8 cellular contexts compared by ENCODE assay signal in the genomic region with DNA sequence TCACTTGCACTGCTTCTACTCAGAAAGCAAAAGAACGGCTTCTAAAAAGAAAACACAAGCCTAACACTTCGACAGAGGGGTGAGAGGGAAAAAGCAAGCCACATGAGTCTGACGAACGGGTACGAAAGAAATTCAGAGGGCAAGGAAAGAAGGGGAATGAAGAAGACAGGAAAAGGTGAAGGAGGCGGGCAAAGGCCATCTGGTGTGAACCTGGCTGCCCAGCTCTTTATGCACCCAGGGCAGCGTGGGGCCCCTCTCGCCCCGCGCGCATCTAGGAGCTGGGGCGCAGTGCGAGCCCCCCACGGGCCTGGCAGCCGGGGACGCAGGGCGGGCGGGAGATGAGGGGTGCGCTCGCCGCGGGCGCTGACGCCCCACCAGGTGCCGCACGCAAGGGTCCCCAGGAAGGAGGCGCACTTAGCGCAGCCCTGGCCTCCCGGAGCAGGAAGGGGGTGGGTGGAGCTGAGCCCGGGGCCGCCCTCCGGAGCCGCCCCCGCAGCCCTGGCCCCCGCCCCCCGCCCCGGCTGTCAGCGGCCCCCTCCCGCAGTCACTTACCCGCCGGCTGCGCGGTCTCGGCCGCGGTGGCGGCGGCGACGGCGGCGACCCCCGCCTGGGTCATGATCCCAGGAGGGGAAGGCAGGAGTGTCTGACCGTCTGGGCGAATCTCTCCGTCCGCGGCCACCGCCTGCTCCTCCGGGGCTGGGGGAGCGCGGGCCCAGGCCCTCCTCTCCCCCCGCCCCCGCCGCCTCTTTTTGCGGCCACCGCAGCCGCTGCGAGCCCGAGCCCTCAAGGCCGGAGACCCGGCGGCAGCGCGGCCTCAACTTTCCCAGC. TPM values are rescaled to one million over a fixed set of nuclear protein-coding genes. Genes with fewer than 3 reads are reported as not detected.
A peak's percentile ranks its signal among the peaks of the same experiment; 100 is the strongest.
DNase-seq lines count a peak whose midpoint lies in the region; ATAC-seq and TF ChIP-seq lines count a peak whose summit lies in the region.

A gene with protein sequence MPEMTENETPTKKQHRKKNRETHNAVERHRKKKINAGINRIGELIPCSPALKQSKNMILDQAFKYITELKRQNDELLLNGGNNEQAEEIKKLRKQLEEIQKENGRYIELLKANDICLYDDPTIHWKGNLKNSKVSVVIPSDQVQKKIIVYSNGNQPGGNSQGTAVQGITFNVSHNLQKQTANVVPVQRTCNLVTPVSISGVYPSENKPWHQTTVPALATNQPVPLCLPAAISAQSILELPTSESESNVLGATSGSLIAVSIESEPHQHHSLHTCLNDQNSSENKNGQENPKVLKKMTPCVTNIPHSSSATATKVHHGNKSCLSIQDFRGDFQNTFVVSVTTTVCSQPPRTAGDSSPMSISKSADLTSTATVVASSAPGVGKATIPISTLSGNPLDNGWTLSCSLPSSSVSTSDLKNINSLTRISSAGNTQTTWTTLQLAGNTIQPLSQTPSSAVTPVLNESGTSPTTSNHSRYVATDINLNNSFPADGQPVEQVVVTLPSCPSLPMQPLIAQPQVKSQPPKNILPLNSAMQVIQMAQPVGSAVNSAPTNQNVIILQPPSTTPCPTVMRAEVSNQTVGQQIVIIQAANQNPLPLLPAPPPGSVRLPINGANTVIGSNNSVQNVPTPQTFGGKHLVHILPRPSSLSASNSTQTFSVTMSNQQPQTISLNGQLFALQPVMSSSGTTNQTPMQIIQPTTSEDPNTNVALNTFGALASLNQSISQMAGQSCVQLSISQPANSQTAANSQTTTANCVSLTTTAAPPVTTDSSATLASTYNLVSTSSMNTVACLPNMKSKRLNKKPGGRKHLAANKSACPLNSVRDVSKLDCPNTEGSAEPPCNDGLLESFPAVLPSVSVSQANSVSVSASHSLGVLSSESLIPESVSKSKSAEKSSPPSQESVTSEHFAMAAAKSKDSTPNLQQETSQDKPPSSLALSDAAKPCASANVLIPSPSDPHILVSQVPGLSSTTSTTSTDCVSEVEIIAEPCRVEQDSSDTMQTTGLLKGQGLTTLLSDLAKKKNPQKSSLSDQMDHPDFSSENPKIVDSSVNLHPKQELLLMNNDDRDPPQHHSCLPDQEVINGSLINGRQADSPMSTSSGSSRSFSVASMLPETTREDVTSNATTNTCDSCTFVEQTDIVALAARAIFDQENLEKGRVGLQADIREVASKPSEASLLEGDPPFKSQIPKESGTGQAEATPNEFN (N-terminal part only) (minus strand): TSS at position 825 of the 828 bp plus-strand sequence. CDS start 21,764 bp downstream, outside the sequence.

- TF ChIP-seq CTCF in A673 (conservative IDR thresholded peaks at IDR 0.05; ENCODE audit: low read depth, low read length) (no peak), colonic mucosa (IDR thresholded peaks at IDR 0.05) (peak; percentile 30), liver (IDR thresholded peaks at IDR 0.05; ENCODE audit: low read depth, low read length, missing input control) (no peak)

- DNase-seq in A673 (ENCODE audit: low spot score) (peak; percentile 77), NCI-H2227 (lab: John Stamatoyannopoulos, UW; ENCODE audit: unreplicated experiment) (peak; percentile 45), colonic mucosa (peak; percentile 85)
- peak; percentile 82 for DNase-seq in activated CD4-positive, alpha-beta T cell treated with anti-CD3 and anti-CD28 coated beads for 48 hours
- peak; percentile 78 to 82 for DNase-seq in stimulated activated CD4-positive, alpha-beta T cell treated with anti-CD3 and anti-CD28 coated beads, Interleukin-4, amount 100 ng/mL, for 4 hours

- peak; percentile 51 for ATAC-seq in GM18519 (IDR thresholded peaks at IDR 0.05; ENCODE audit: low FRiP score, unreplicated experiment)
- peak; percentile 59 for ATAC-seq in HG03025 (IDR thresholded peaks at IDR 0.05; ENCODE audit: low FRiP score, unreplicated experiment)

- H3K27ac ChIP-seq in A673 (ENCODE audit: low read depth, low read length, poor library complexity, severe bottlenecking) (peak within 1 kb of the TSS; percentile 84), colonic mucosa (peak within 1 kb of the TSS; percentile 96), liver (ENCODE audit: low read depth in 1 of 2, low read length in 2 of 2) (peak within 1 kb of the TSS; percentile 90 to 96)

- H3K4me3 ChIP-seq in A673 (ENCODE audit: low read depth, low read length, poor library complexity, severe bottlenecking) (peak within 1 kb of the TSS; percentile 63), colonic mucosa (peak within 1 kb of the TSS; percentile 68), liver (ENCODE audit: low read depth in 1 of 3, low read length in 3 of 3) (peak within 1 kb of the TSS; percentile 92 to 98 (median 97))

- H3K9me3 ChIP-seq in A673 (ENCODE audit: low read depth, low read length, poor library complexity, severe bottlenecking) (no peaks in the 10 kb centered on the region), colonic mucosa (no peaks in the 10 kb centered on the region), liver (ENCODE audit: control insufficient read depth in 4 of 4, low read length in 3 of 4) (no peaks in the 10 kb centered on the region)

- no TSS peak for BruUV-seq in A673 (replicated peaks; lab: Mats Ljungman, UMichigan)

- under 1% methylated on average over 75 of the region's 75 CpGs for WGBS in liver

- CTCF ChIA-PET in A673 (lab: Charles Lee): interaction anchor here (0.6 kb wide), 1 partner anchor 143 kb away, joined by 6 read pairs; a partner anchor contains a TSS

- H3K9ac ChIP-seq in colonic mucosa (ENCODE audit: low read depth in 2 of 2, low read length in 2 of 2) (peak within 1 kb of the TSS; percentile 95 to 99), liver (ENCODE audit: low read depth in 1 of 2, low read length in 2 of 2) (peak within 1 kb of the TSS; percentile 69 to 99)

- intact Hi-C loops in A673 (cut with micrococcal nuclease; ENCODE audit: unreplicated experiment) (loop anchor here (10.0 kb wide), 1 partner anchor 181 kb away; a partner anchor contains a TSS), colonic mucosa (cut with DNase I) (no loop called here)

- no peaks in the 10 kb centered on the region for H3K36me3 ChIP-seq in A673 (ENCODE audit: insufficient read depth, low read length, poor library complexity, severe bottlenecking)
- no peaks in the 10 kb centered on the region for H3K36me3 ChIP-seq in colonic mucosa
- H3K36me3 ChIP-seq in liver (ENCODE audit: control insufficient read depth in 4 of 4, insufficient read depth in 3 of 4, low read depth in 1 of 4, low read length in 3 of 4): no peaks in the 10 kb centered on the region

- H3K4me1 ChIP-seq in A673 (ENCODE audit: insufficient read depth, low read length, poor library complexity, severe bottlenecking) (peaks cover 12% of the 10 kb centered on the region), colonic mucosa (peaks cover 6% of the 10 kb centered on the region), liver (ENCODE audit: control insufficient read depth in 4 of 4, insufficient read depth in 4 of 4, low read length in 3 of 4) (peaks cover 7 to 40% (median 36%) of the 10 kb centered on the region in 4 donors)

- no peak for TF ChIP-seq RAD21 in liver (IDR thresholded peaks at IDR 0.05)

- POLR2A ChIA-PET in A673 (lab: Charles Lee; ENCODE audit: low non-redundant PET): interaction anchor here (0.9 kb wide), 1 partner anchor 316 kb away, joined by 8 read pairs; no protein-coding TSS in a partner anchor

- no peaks in the 10 kb centered on the region for H3K27me3 ChIP-seq in A673 (replicated peaks; ENCODE audit: insufficient read depth, low read depth, low read length, poor library complexity)
- H3K27me3 ChIP-seq in colonic mucosa: no peaks in the 10 kb centered on the region
- no peaks in the 10 kb centered on the region for H3K27me3 ChIP-seq in liver (ENCODE audit: control insufficient read depth in 4 of 4, insufficient read depth in 4 of 4, low read length in 3 of 4)

TF ChIP-seq in liver, 16 proteins besides CTCF, POLR2A, EP300 and RAD21:
- TF ChIP-seq EGR1 (IDR thresholded peaks at IDR 0.05; ENCODE audit: low read depth in 2 of 2) (peak; percentile 24 to 55), SP1 (IDR thresholded peaks at IDR 0.05) (peak; percentile 8), HNF4A (conservative IDR thresholded peaks at IDR 0.05) (peak in 1 of 2 donors; percentile 8), GABPA (IDR thresholded peaks at IDR 0.05 in 1 of 2, conservative IDR thresholded peaks at IDR 0.05 in 1 of 2) (no peak), RXRA (IDR thresholded peaks at IDR 0.05) (no peak)

RNA-seq across cellular contexts. Expression of the gene that starts here (rescaled TPM):
- total RNA-seq in A673 (2021) (9.7 and 12.1 TPM in 2 replicates), colonic mucosa (10 to 100 TPM; 18.4 to 22.7 TPM), liver (10 to 100 TPM; 10.6 to 16.0 TPM)
- polyA plus RNA-seq in liver: 10 to 100 TPM in 1 of 2 donors, 1 to 10 TPM in 1; 4.6 to 12.1 TPM

Comparison
In these comparisons a context has a peak if more than half of its experiments do, and no peak if none do; other contexts are left out.
1. Peak in every context shown above with its lines: DNase-seq, ATAC-seq, H3K4me3 ChIP-seq and H3K27ac ChIP-seq.